In genomic region chr6:73942581-73942980, GRCh38 we compare ENCODE assay signal across 12 cellular contexts.
DNase-seq lines count a peak whose midpoint lies in the region; ATAC-seq and TF ChIP-seq lines count a peak whose summit lies in the region.
"Had no signal": no experiment of that assay in that cellular context is flagged by ENCODE, and none has a peak within 500 bp of the region (broad histone marks: within the 10 kb centered on the region; RNA-seq: fewer than 3 reads in every experiment).

No MANE protein-coding gene starts in this region.

- peak; percentile 40 for DNase-seq in HK-2 (ENCODE audit: unreplicated experiment)
- peak; percentile 39 for DNase-seq in T1000 (lab: John Stamatoyannopoulos, UW)
- peak; percentile 11 for DNase-seq in iPS-NIHi11 (ENCODE audit: low spot score)
- no peak for DNase-seq in kidney glomerular epithelial cell (lab: John Stamatoyannopoulos, UW)
- DNase-seq in activated CD8-positive, alpha-beta memory T cell treated with anti-CD3 and anti-CD28 coated beads, Interleukin-2, amount 50 U/mL, for 4 hours, result no peak
- no peak for DNase-seq in NCI-H2196 (lab: John Stamatoyannopoulos, UW; ENCODE audit: unreplicated experiment)
- DNase-seq: activated effector memory CD4-positive, alpha-beta T cell treated with anti-CD3 and anti-CD28 coated beads, Interleukin-2, amount 50 U/mL, for 16 hours; kidney; NCI-H526 had no signal

- peak; percentile 27 for TF ChIP-seq CTCF in C4-2B (conservative IDR thresholded peaks at IDR 0.05)

- H3K27ac ChIP-seq in C4-2B, result no peak overlapping the region
- H3K27ac ChIP-seq: parathyroid adenoma had no signal

- no peak for ATAC-seq in GM19463 (IDR thresholded peaks at IDR 0.05; ENCODE audit: unreplicated experiment)

Comparison
In these comparisons a context has a peak if more than half of its experiments do, and no peak if none do; other contexts are left out.
1. DNase-seq: peak in HK-2 (single experiment), T1000 (single experiment) and iPS-NIHi11 (single experiment); none in kidney glomerular epithelial cell (single experiment), activated CD8-positive, alpha-beta memory T cell treated with anti-CD3 and anti-CD28 coated beads, Interleukin-2, amount 50 U/mL, for 4 hours (single experiment) and NCI-H2196 (single experiment).